19 cellular contexts compared by ENCODE assay signal in genomic region chr3:159994182-159994581, GRCh38. TPM values are rescaled to one million over a fixed set of nuclear protein-coding genes. Genes with fewer than 3 reads are reported as not detected.
"Had no signal": no experiment of that assay in that cellular context is flagged by ENCODE, and none has a peak within 500 bp of the region (broad histone marks: within the 10 kb centered on the region; RNA-seq: fewer than 3 reads in every experiment).

No MANE protein-coding gene starts in this region.

- H3K4me3 ChIP-seq: left ventricle myocardium inferior, prostate gland, stomach, thoracic aorta had no signal

- H3K4me1 ChIP-seq: prostate gland had no signal

- H3K36me3 ChIP-seq: left ventricle myocardium inferior, prostate gland, stomach, thoracic aorta had no signal

- H3K27ac ChIP-seq: left ventricle myocardium inferior, prostate gland, stomach, thoracic aorta had no signal

- H3K27me3 ChIP-seq: stomach had no signal

- H3K9me3 ChIP-seq: prostate gland, stomach, thoracic aorta had no signal

- ATAC-seq: activated CD4-positive, CD25-positive, alpha-beta regulatory T cell treated with anti-CD3 and anti-CD28 coated beads, Interleukin-2, amount 50 U/mL, for 24 hours; effector memory CD8-positive, alpha-beta T cell; natural killer cell treated with Interleukin-12 subunit alpha and Interleukin-12 subunit beta and Interleukin-15 and Interleukin-18, amount 100 ng/mL, for 72 hours; sciatic nerve had no signal

- DNase-seq: activated CD4-positive, alpha-beta T cell treated with anti-CD3 and anti-CD28 coated beads, Interleukin-2, amount 50 U/mL, for 4 hours; activated effector memory CD4-positive, alpha-beta T cell treated with Interleukin-2 at 50 U/mL for 16 hours; activated T-cell treated with anti-CD3 and anti-CD28 coated beads, Interleukin-2, amount 50 U/mL, for 1 hour; amniotic stem cell; cortex of kidney; effector memory CD8-positive, alpha-beta T cell; head of caudate nucleus; islet precursor cell; left ventricle myocardium inferior; mesenchymal stem cell; nucleus accumbens; stimulated activated CD4-positive, alpha-beta T cell treated with anti-CD3 and anti-CD28 coated beads, Interleukin-12 subunit alpha, Interleukin-12 subunit beta, amount 100 ng/mL, for 4 hours; stimulated activated CD4-positive, alpha-beta T cell treated with anti-CD3 and anti-CD28 coated beads, Interleukin-4, amount 100 ng/mL, for 24 hours; stomach had no signal

RNA-seq across cellular contexts. Expression of gene IL12A, which starts 5.5 kb away (rescaled TPM):
- total RNA-seq: thoracic aorta had no signal
